ENCODE assay signal across 28 cellular contexts in genomic region chr10:106435081-106435480, GRCh38.
"Had no signal": no experiment of that assay in that cellular context is flagged by ENCODE, and none has a peak within 500 bp of the region (broad histone marks: within the 10 kb centered on the region; RNA-seq: fewer than 3 reads in every experiment).

No MANE protein-coding gene starts in this region.

- H3K27ac ChIP-seq: adrenal gland, breast epithelium, coronary artery, esophagus squamous epithelium, WERI-Rb-1 had no signal

- ATAC-seq: activated CD4-positive, CD25-positive, alpha-beta regulatory T cell treated with anti-CD3 and anti-CD28 coated beads, Interleukin-2, amount 50 U/mL, for 24 hours; activated CD8-positive, alpha-beta T cell treated with anti-CD3 and anti-CD28 coated beads for 36 hours; activated naive CD8-positive, alpha-beta T cell treated with anti-CD3 and anti-CD28 coated beads, Interleukin-2, amount 50 U/mL, for 24 hours; activated T-cell treated with anti-CD3 and anti-CD28 coated beads, Interleukin-2, amount 50 U/mL, for 4 hours; activated T-helper 17 cell treated with anti-CD3 and anti-CD28 coated beads, Interleukin-2, amount 50 U/mL, for 72 hours; T-helper 17 cell had no signal

- H3K9me3 ChIP-seq: breast epithelium had no signal

- H3K4me3 ChIP-seq: adrenal gland, breast epithelium, coronary artery, dorsolateral prefrontal cortex, esophagus squamous epithelium had no signal

- H3K27me3 ChIP-seq: adrenal gland, breast epithelium, dorsolateral prefrontal cortex, esophagus squamous epithelium had no signal

- FAIRE-seq: frontal cortex had no signal

- H3K4me1 ChIP-seq: adrenal gland, breast epithelium had no signal

- DNase-seq: activated B cell treated with CpG ODN at 0.5 μM for 24 hours; activated CD4-positive, alpha-beta T cell treated with anti-CD3 and anti-CD28 coated beads for 48 hours; activated CD4-positive, alpha-beta T cell treated with anti-CD3 and anti-CD28 coated beads, Interleukin-2, amount 50 U/mL, for 1 hour; activated CD4-positive, alpha-beta T cell treated with anti-CD3 and anti-CD28 coated beads, Interleukin-2, amount 50 U/mL, for 48 hours; activated CD8-positive, alpha-beta memory T cell treated with anti-CD3 and anti-CD28 coated beads for 24 hours; activated CD8-positive, alpha-beta T cell treated with anti-CD3 and anti-CD28 coated beads for 36 hours; activated effector memory CD4-positive, alpha-beta T cell treated with Interleukin-2 at 50 U/mL for 16 hours; activated naive CD4-positive, alpha-beta T cell treated with anti-CD3 and anti-CD28 coated beads for 36 hours; activated naive CD8-positive, alpha-beta T cell treated with anti-CD3 and anti-CD28 coated beads for 36 hours; activated naive CD8-positive, alpha-beta T cell treated with anti-CD3 and anti-CD28 coated beads, Interleukin-2, amount 50 U/mL, for 24 hours; activated T-cell treated with anti-CD3 and anti-CD28 coated beads, Interleukin-2, amount 50 U/mL, for 4 hours; adrenal gland; amygdala; aorta; dorsolateral prefrontal cortex; effector memory CD4-positive, alpha-beta T cell; endodermal cell; esophagus squamous epithelium; head of caudate nucleus; T-helper 1 cell; T-helper 17 cell; T1000; WERI-Rb-1 had no signal

- H3K36me3 ChIP-seq: adrenal gland, breast epithelium, esophagus squamous epithelium, WERI-Rb-1 had no signal
